21 cellular contexts compared by ENCODE assay signal in genomic region chr17:11601661-11602060, GRCh38. TPM values are rescaled to one million over a fixed set of nuclear protein-coding genes. Genes with fewer than 3 reads are reported as not detected.
DNase-seq lines count a peak whose midpoint lies in the region; ATAC-seq lines count a peak whose summit lies in the region.
"Had no signal": no experiment of that assay in that cellular context is flagged by ENCODE, and none has a peak within 500 bp of the region (broad histone marks: within the 10 kb centered on the region; RNA-seq: fewer than 3 reads in every experiment).

No MANE protein-coding gene starts in this region.

- H2BK5ac ChIP-seq in neuronal stem cell (ENCODE audit: low read length) = no peak overlapping the region
- H2BK5ac ChIP-seq in mesenchymal stem cell (ENCODE audit: low read depth, low read length, poor library complexity, severe bottlenecking) = no peak overlapping the region

- H3K14ac ChIP-seq in neuronal stem cell (ENCODE audit: low read length) (no peak overlapping the region), mesenchymal stem cell (ENCODE audit: low read length in 2 of 2) (no peak overlapping the region)

- no peak overlapping the region for H3K4ac ChIP-seq in neuronal stem cell (ENCODE audit: low read length)
- H3K4ac ChIP-seq in mesenchymal stem cell (ENCODE audit: low read depth in 1 of 2, low read length in 2 of 2) = no peak overlapping the region

- no peaks in the 10 kb centered on the region for H3K79me1 ChIP-seq in neuronal stem cell (ENCODE audit: low read depth, low read length)
- no peaks in the 10 kb centered on the region for H3K79me1 ChIP-seq in mesenchymal stem cell (replicated peaks; ENCODE audit: low read length, poor library complexity, severe bottlenecking)

- WGBS in neuronal stem cell (ENCODE audit: extremely low coverage in 2 of 2, insufficient read length in 2 of 2, insufficient replicate concordance in 1 of 2), 2 donors = no CpG with 5 or more reads among the region's 5 CpGs
- WGBS in mesenchymal stem cell = 77% methylated on average over 4 of the region's 5 CpGs

- no peaks in the 10 kb centered on the region for H3K9me3 ChIP-seq in neuronal stem cell (replicated peaks in 1 of 2; ENCODE audit: control insufficient read depth in 2 of 2, insufficient read depth in 1 of 2, low read depth in 1 of 2, low read length in 2 of 2)
- no peaks in the 10 kb centered on the region for H3K9me3 ChIP-seq in mesenchymal stem cell (ENCODE audit: control insufficient read depth, low read length)
- H3K9me3 ChIP-seq: A549, BE2C, HAP-1 had no signal

- no peak for ATAC-seq in GM18873 (IDR thresholded peaks at IDR 0.05; ENCODE audit: low FRiP score, unreplicated experiment)
- ATAC-seq: A549 had no signal

- H2BK12ac ChIP-seq in neuronal stem cell (ENCODE audit: low read length) (no peak overlapping the region), mesenchymal stem cell (ENCODE audit: low read length in 2 of 2) (no peak overlapping the region)

- peaks cover 0 to 4% (median 0%) of the 10 kb centered on the region in 3 experiments for H3K27me3 ChIP-seq in neuronal stem cell (ENCODE audit: control insufficient read depth in 3 of 3, insufficient read depth in 3 of 3, low read depth in 1 of 3, low read length in 3 of 3)
- H3K27me3 ChIP-seq in mesenchymal stem cell (ENCODE audit: control insufficient read depth in 1 of 2, insufficient read depth in 1 of 2, low read length in 2 of 2) = peaks cover 14 to 16% of the 10 kb centered on the region in 2 experiments
- H3K27me3 ChIP-seq: BE2C; BLaER1 treated with 17β-estradiol and CSF1 and Interleukin-3, amounts not matched to agents 10 nM and 100 nM had no signal

- no peak overlapping the region for H2BK120ac ChIP-seq in neuronal stem cell (ENCODE audit: low read depth, low read length)
- no peak overlapping the region for H2BK120ac ChIP-seq in mesenchymal stem cell (ENCODE audit: low read depth, low read length)

- H3K27ac ChIP-seq in neuronal stem cell (replicated peaks; ENCODE audit: low read length) = no peak overlapping the region
- no peak overlapping the region for H3K27ac ChIP-seq in mesenchymal stem cell (ENCODE audit: low read length, poor library complexity, severe bottlenecking)
- H3K27ac ChIP-seq: A549; BLaER1 treated with 17β-estradiol and CSF1 and Interleukin-3, amounts not matched to agents 10 nM and 100 nM had no signal

- H4K91ac ChIP-seq in neuronal stem cell (ENCODE audit: low read depth, low read length, poor library complexity) (no peak overlapping the region), mesenchymal stem cell (ENCODE audit: low read length) (no peak overlapping the region)

- DNase-seq in NCI-H82 treated with DMSO at 0.1 percent for 48 hours (lab: John Stamatoyannopoulos, UW; ENCODE audit: unreplicated experiment) = peak; percentile 76
- DNase-seq in ecto neural progenitor cell (ENCODE audit: low spot score) = peak; percentile 32
- DNase-seq in neuronal stem cell (ENCODE audit: low spot score) = no peak
- DNase-seq in mesenchymal stem cell = no peak
- DNase-seq in NCI-H2227 treated with DMSO at 0.1 percent for 48 hours (lab: John Stamatoyannopoulos, UW) = no peak
- DNase-seq: 8988T; ACHN; AML-193; BE2C; Calu3; CD4-positive, alpha-beta memory T cell; COR-L47; DMS53; DMS79 treated with DMSO at 0.1 percent for 48 hours; GF-D8; GOT3; HFFc6 had no signal

- H3K18ac ChIP-seq in neuronal stem cell (ENCODE audit: low read length) (no peak overlapping the region), mesenchymal stem cell (ENCODE audit: low read depth in 1 of 2, low read length in 2 of 2) (no peak overlapping the region)

- H3K4me3 ChIP-seq in neuronal stem cell (ENCODE audit: low read length in 2 of 2) (no peak overlapping the region), mesenchymal stem cell (ENCODE audit: insufficient read depth in 1 of 2, low read depth in 1 of 2, low read length in 2 of 2) (no peak overlapping the region)
- H3K4me3 ChIP-seq: A549; BLaER1 treated with 17β-estradiol and CSF1 and Interleukin-3, amounts not matched to agents 10 nM and 100 nM; HAP-1 had no signal

- peak overlapping the region; percentile 83 for H3K23ac ChIP-seq in neuronal stem cell (ENCODE audit: low read depth, low read length, poor library complexity)
- H3K23ac ChIP-seq in mesenchymal stem cell (ENCODE audit: low read length in 2 of 2) = no peak overlapping the region

- no peak overlapping the region for H3K4me2 ChIP-seq in neuronal stem cell (ENCODE audit: insufficient read depth, low read length, poor library complexity, severe bottlenecking)
- no peak overlapping the region for H3K4me2 ChIP-seq in mesenchymal stem cell (ENCODE audit: low read length, poor library complexity, severe bottlenecking)
- H3K4me2 ChIP-seq: A549; BLaER1 treated with 17β-estradiol and CSF1 and Interleukin-3, amounts not matched to agents 10 nM and 100 nM had no signal

- H2AK5ac ChIP-seq in neuronal stem cell (ENCODE audit: low read depth, low read length) = no peak overlapping the region
- H2AK5ac ChIP-seq in mesenchymal stem cell (ENCODE audit: low read length, severe bottlenecking) = no peak overlapping the region

- H2AFZ ChIP-seq in neuronal stem cell (ENCODE audit: low read length) (no peak overlapping the region), mesenchymal stem cell (ENCODE audit: low read depth, low read length) (no peak overlapping the region)

- H4K8ac ChIP-seq in neuronal stem cell (ENCODE audit: low read depth, low read length) (no peak overlapping the region), mesenchymal stem cell (ENCODE audit: low read length) (no peak overlapping the region)

- H3K4me1 ChIP-seq in neuronal stem cell (ENCODE audit: control insufficient read depth in 2 of 2, insufficient read depth in 1 of 2, low read depth in 1 of 2, low read length in 2 of 2) (peaks cover 2 to 3% of the 10 kb centered on the region in 2 donors), mesenchymal stem cell (ENCODE audit: control insufficient read depth, insufficient read depth, low read depth, low read length) (peaks cover 7% of the 10 kb centered on the region)
- H3K4me1 ChIP-seq: A549; BE2C; BLaER1 treated with 17β-estradiol and CSF1 and Interleukin-3, amounts not matched to agents 10 nM and 100 nM; HAP-1 had no signal

- H2BK15ac ChIP-seq in neuronal stem cell (ENCODE audit: low read length) (no peak overlapping the region), mesenchymal stem cell (ENCODE audit: low read depth, poor library complexity, severe bottlenecking) (no peak overlapping the region)

- no peaks in the 10 kb centered on the region for H3K36me3 ChIP-seq in neuronal stem cell (replicated peaks in 1 of 2; ENCODE audit: control insufficient read depth in 2 of 2, insufficient read depth in 2 of 2, low read length in 2 of 2)
- H3K36me3 ChIP-seq in mesenchymal stem cell (ENCODE audit: control insufficient read depth in 1 of 2, insufficient read depth in 2 of 2, low read depth in 1 of 2, low read length in 2 of 2) = no peaks in the 10 kb centered on the region
- H3K36me3 ChIP-seq: BE2C; BLaER1 treated with 17β-estradiol and CSF1 and Interleukin-3, amounts not matched to agents 10 nM and 100 nM; HAP-1 had no signal

- H3K9ac ChIP-seq in neuronal stem cell (ENCODE audit: low read depth, low read length, poor library complexity) = no peak overlapping the region
- H3K9ac ChIP-seq in mesenchymal stem cell (ENCODE audit: low read length) = no peak overlapping the region
- H3K9ac ChIP-seq: BLaER1 treated with 17β-estradiol and CSF1 and Interleukin-3, amounts not matched to agents 10 nM and 100 nM had no signal

RNA-seq across cellular contexts. Expression of gene DNAH9, which starts 3.4 kb away (rescaled TPM):
- 1.1 TPM for polyA plus RNA-seq in neuronal stem cell (2013, experiment 1 of 2)
- polyA plus RNA-seq in neuronal stem cell (2013, experiment 2 of 2) = 2.7 TPM
- polyA plus RNA-seq in mesenchymal stem cell (2013, experiment 1 of 2) = not detected
- not detected for polyA plus RNA-seq in mesenchymal stem cell (2013, experiment 2 of 2)
- polyA plus RNA-seq: CD4-positive, alpha-beta memory T cell had no signal

Comparison
In these comparisons a context has a peak if more than half of its experiments do, and no peak if none do; other contexts are left out.
1. DNase-seq: peak in NCI-H82 treated with DMSO at 0.1 percent for 48 hours (single experiment) and ecto neural progenitor cell (single experiment); none in neuronal stem cell (single experiment), mesenchymal stem cell (single experiment) and NCI-H2227 treated with DMSO at 0.1 percent for 48 hours (single experiment).